In the genomic region with DNA sequence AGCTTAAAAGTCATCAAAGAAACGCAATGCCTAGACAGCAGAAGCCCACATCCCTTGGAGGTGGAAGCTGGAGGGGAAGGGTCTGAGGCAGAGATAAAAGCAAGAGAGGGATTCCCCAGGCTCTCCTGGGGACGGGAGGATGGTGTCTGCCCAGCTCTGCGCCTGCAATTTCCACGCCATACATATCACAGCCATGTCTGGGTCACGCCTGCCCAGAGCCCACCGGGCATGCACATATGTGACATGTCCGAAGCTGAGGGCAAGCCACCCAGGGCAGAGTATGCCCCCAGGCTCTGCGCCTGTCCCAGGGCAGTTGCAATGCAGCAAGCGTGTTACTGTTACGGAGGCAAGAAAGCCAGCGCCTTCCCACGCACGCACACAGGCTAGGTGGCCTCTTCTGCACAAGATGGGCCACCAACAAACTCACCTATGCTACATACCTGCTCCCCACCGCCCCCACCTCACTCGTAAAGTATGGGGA, we compare ENCODE assay signal across 14 cellular contexts. TPM values are rescaled to one million over a fixed set of nuclear protein-coding genes. Genes with fewer than 3 reads are reported as not detected.
DNase-seq lines count a peak whose midpoint lies in the region; ATAC-seq, FAIRE-seq and TF ChIP-seq lines count a peak whose summit lies in the region.
"Had no signal": no experiment of that assay in that cellular context is flagged by ENCODE, and none has a peak within 500 bp of the region (broad histone marks: within the 10 kb centered on the region; RNA-seq: fewer than 3 reads in every experiment).

No MANE protein-coding gene starts in this region.

- peaks cover 0 to 6% (median 2%) of the 10 kb centered on the region in 3 donors for H3K4me1 Mint-ChIP-seq in T-cell
- H3K4me1 Mint-ChIP-seq in activated T-helper 17 cell treated with anti-CD3 and anti-CD28 coated beads, Interleukin-2, amount 50 U/mL, for 72 hours = no peaks in the 10 kb centered on the region
- H3K4me1 Mint-ChIP-seq: CD4-positive, CD25-positive, alpha-beta regulatory T cell had no signal

- CTCF ChIA-PET in T-cell (lab: Charles Lee) = no interaction called here

- DNase-seq in ELF-1 (ENCODE audit: low read depth, low spot score) = peak; percentile 76
- no peak for DNase-seq in brain microvascular endothelial cell
- DNase-seq in kidney = peak; percentile 59
- no peak for DNase-seq in sciatic nerve (ENCODE audit: low spot score)
- no peak for DNase-seq in GM10266 (ENCODE audit: extremely low spot score)
- DNase-seq in GM13976 (ENCODE audit: low spot score) = no peak
- DNase-seq in T-cell = no peak
- DNase-seq: CD4-positive, CD25-positive, alpha-beta regulatory T cell; NCI-H1930; stimulated activated naive CD4-positive, alpha-beta T cell had no signal

- H3K9ac ChIP-seq in kidney (ENCODE audit: low read length in 2 of 2) = no peak overlapping the region

- POLR2A ChIA-PET in T-cell (lab: Charles Lee) = no interaction called here

- no peak for TF ChIP-seq CTCF in brain microvascular endothelial cell (IDR thresholded peaks at IDR 0.05; ENCODE audit: low read depth, low read length, missing control alignments)
- TF ChIP-seq CTCF in kidney (IDR thresholded peaks at IDR 0.05; ENCODE audit: borderline replicate concordance, extremely low read depth, insufficient read depth) = no peak
- TF ChIP-seq CTCF in GM10266 (IDR thresholded peaks at IDR 0.05; ENCODE audit: control insufficient read depth, insufficient read depth, low read depth, missing control alignments) = no peak
- TF ChIP-seq CTCF in GM13976 (IDR thresholded peaks at IDR 0.05; ENCODE audit: borderline replicate concordance, control extremely low read depth, extremely low read depth, insufficient read depth, missing control alignments) = no peak

- peak overlapping the region; percentile 37 for H3K4me3 ChIP-seq in brain microvascular endothelial cell (ENCODE audit: low read depth, low read length)
- peak overlapping the region; percentile 45 to 61 for H3K4me3 ChIP-seq in kidney (ENCODE audit: low read length in 2 of 2)

- H3K36me3 ChIP-seq in brain microvascular endothelial cell (replicated peaks) (no peaks in the 10 kb centered on the region), kidney (ENCODE audit: control insufficient read depth in 1 of 2, insufficient read depth in 2 of 2, low read length in 2 of 2) (no peaks in the 10 kb centered on the region)

- intact Hi-C loops in kidney (cut with DNase I) = no loop called here
- intact Hi-C loops in sciatic nerve (cut with DNase I) = no loop called here

- H3K27ac ChIP-seq in brain microvascular endothelial cell (no peak overlapping the region), kidney (ENCODE audit: low read depth in 2 of 2, low read length in 2 of 2) (no peak overlapping the region)

- FAIRE-seq in kidney (lab: Jason Lieb, UNC) = no peak
- FAIRE-seq: bronchial epithelial cell, GM12891 had no signal

- H3K27me3 ChIP-seq in brain microvascular endothelial cell (replicated peaks) = no peaks in the 10 kb centered on the region

- in situ Hi-C loops in brain microvascular endothelial cell (cut with HindIII; ENCODE audit: low pct_ligation_motif_present, low sequenced_read_pairs) (no loop called here), GM13976 (cut with MboI; ENCODE audit: low sequenced_read_pairs, unreplicated experiment) (no loop called here)

- ATAC-seq in sciatic nerve (peak; percentile 54), T-cell (replicated peaks in 1 of 4) (no peak)
- ATAC-seq in activated T-helper 17 cell treated with anti-CD3 and anti-CD28 coated beads, Interleukin-2, amount 50 U/mL, for 72 hours (replicated peaks) = no peak

- H3K36me3 Mint-ChIP-seq in T-cell = no peaks in the 10 kb centered on the region
- H3K36me3 Mint-ChIP-seq in activated T-helper 17 cell treated with anti-CD3 and anti-CD28 coated beads, Interleukin-2, amount 50 U/mL, for 72 hours (ENCODE audit: low read depth) = no peaks in the 10 kb centered on the region
- H3K36me3 Mint-ChIP-seq: CD4-positive, CD25-positive, alpha-beta regulatory T cell had no signal

- no peaks in the 10 kb centered on the region for H3K9me3 Mint-ChIP-seq in T-cell
- H3K9me3 Mint-ChIP-seq in activated T-helper 17 cell treated with anti-CD3 and anti-CD28 coated beads, Interleukin-2, amount 50 U/mL, for 72 hours = no peaks in the 10 kb centered on the region
- H3K9me3 Mint-ChIP-seq: CD4-positive, CD25-positive, alpha-beta regulatory T cell had no signal

- peaks cover 29 to 41% of the 10 kb centered on the region in 2 donors for H3K27me3 Mint-ChIP-seq in T-cell
- H3K27me3 Mint-ChIP-seq in activated T-helper 17 cell treated with anti-CD3 and anti-CD28 coated beads, Interleukin-2, amount 50 U/mL, for 72 hours = peaks cover 17% of the 10 kb centered on the region

- no peaks in the 10 kb centered on the region for H3K4me1 ChIP-seq in kidney (ENCODE audit: control insufficient read depth in 1 of 2, insufficient read depth in 1 of 2, low read depth in 1 of 2, low read length in 2 of 2)

- H3K9me3 ChIP-seq in kidney (ENCODE audit: control insufficient read depth in 1 of 2, low read length in 2 of 2) = no peaks in the 10 kb centered on the region

- H3K4me3 Mint-ChIP-seq in T-cell = no peak overlapping the region
- H3K4me3 Mint-ChIP-seq in activated T-helper 17 cell treated with anti-CD3 and anti-CD28 coated beads, Interleukin-2, amount 50 U/mL, for 72 hours = no peak overlapping the region

- H3K27ac Mint-ChIP-seq in T-cell = no peak overlapping the region
- no peak overlapping the region for H3K27ac Mint-ChIP-seq in activated T-helper 17 cell treated with anti-CD3 and anti-CD28 coated beads, Interleukin-2, amount 50 U/mL, for 72 hours
- H3K27ac Mint-ChIP-seq: CD4-positive, CD25-positive, alpha-beta regulatory T cell had no signal

RNA-seq across cellular contexts. Expression of gene FGF13, which starts 1.2 kb away (rescaled TPM):
- total RNA-seq in kidney (16.6 TPM), sciatic nerve (10.4 TPM), T-cell (under 1 TPM in 1 of 5 donors, not detected in 4; 0.16 TPM)
- polyA plus RNA-seq in kidney (ENCODE audit: insufficient read depth, low read depth, low replicate concordance) = 9.2 TPM
- total RNA-seq in activated T-helper 17 cell treated with anti-CD3 and anti-CD28 coated beads, Interleukin-2, amount 50 U/mL, for 72 hours = not detected
- total RNA-seq: activated CD8-positive, alpha-beta memory T cell treated with anti-CD3 and anti-CD28 coated beads for 36 hours; CD4-positive, CD25-positive, alpha-beta regulatory T cell had no signal
- polyA plus RNA-seq: CD4-positive, CD25-positive, alpha-beta regulatory T cell had no signal

Comparison
In these comparisons a context has a peak if more than half of its experiments do, and no peak if none do; other contexts are left out.
1. DNase-seq: peak in ELF-1 (single experiment) and kidney (single experiment); none in brain microvascular endothelial cell (single experiment), sciatic nerve (single experiment), GM10266 (single experiment), GM13976 (single experiment) and T-cell (0 of 34).